ENCODE assay signal across 1 cellular context in the genomic region with DNA sequence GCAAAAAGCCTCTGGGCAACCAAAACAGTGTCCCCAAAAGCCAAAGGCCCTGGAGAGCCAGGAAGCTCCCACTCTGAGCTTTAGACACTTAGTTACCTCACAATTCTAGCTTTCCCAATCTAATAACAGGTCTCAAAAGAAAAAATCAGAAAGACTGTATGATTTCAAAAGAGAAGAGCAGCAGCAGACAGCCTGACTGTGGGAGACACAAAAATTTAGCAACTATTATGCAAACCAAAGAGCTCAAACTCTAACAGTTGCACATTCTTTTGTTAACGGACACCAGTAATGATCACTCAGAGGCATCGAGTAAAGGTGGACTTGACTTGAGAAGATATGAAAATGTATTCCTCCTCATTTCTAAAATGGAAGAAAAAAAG.
TF ChIP-seq lines count a peak whose summit lies in the region.

No MANE protein-coding gene starts in this region.

TF ChIP-seq in WTC11, 78 proteins besides CTCF, POLR2A, EP300 and RAD21 (continued from another document):
- no peak for TF ChIP-seq PRRX2 (CRISPR knock-in tag; IDR thresholded peaks at IDR 0.05)
- TF ChIP-seq RELA (CRISPR knock-in tag; IDR thresholded peaks at IDR 0.05; ENCODE audit: borderline replicate concordance) = no peak
- no peak for TF ChIP-seq SMAD3 (CRISPR knock-in tag; IDR thresholded peaks at IDR 0.05; ENCODE audit: borderline replicate concordance)
- no peak for TF ChIP-seq FOXJ3 (CRISPR knock-in tag; IDR thresholded peaks at IDR 0.05; ENCODE audit: borderline replicate concordance)
- no peak for TF ChIP-seq GRHL2 (CRISPR knock-in tag; IDR thresholded peaks at IDR 0.05; ENCODE audit: insufficient replicate concordance, severe bottlenecking)
- TF ChIP-seq, protein P1, sequence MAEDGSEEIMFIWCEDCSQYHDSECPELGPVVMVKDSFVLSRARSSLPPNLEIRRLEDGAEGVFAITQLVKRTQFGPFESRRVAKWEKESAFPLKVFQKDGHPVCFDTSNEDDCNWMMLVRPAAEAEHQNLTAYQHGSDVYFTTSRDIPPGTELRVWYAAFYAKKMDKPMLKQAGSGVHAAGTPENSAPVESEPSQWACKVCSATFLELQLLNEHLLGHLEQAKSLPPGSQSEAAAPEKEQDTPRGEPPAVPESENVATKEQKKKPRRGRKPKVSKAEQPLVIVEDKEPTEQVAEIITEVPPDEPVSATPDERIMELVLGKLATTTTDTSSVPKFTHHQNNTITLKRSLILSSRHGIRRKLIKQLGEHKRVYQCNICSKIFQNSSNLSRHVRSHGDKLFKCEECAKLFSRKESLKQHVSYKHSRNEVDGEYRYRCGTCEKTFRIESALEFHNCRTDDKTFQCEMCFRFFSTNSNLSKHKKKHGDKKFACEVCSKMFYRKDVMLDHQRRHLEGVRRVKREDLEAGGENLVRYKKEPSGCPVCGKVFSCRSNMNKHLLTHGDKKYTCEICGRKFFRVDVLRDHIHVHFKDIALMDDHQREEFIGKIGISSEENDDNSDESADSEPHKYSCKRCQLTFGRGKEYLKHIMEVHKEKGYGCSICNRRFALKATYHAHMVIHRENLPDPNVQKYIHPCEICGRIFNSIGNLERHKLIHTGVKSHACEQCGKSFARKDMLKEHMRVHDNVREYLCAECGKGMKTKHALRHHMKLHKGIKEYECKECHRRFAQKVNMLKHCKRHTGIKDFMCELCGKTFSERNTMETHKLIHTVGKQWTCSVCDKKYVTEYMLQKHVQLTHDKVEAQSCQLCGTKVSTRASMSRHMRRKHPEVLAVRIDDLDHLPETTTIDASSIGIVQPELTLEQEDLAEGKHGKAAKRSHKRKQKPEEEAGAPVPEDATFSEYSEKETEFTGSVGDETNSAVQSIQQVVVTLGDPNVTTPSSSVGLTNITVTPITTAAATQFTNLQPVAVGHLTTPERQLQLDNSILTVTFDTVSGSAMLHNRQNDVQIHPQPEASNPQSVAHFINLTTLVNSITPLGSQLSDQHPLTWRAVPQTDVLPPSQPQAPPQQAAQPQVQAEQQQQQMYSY (CRISPR knock-in tag; IDR thresholded peaks at IDR 0.05) = no peak
- TF ChIP-seq, protein P2, sequence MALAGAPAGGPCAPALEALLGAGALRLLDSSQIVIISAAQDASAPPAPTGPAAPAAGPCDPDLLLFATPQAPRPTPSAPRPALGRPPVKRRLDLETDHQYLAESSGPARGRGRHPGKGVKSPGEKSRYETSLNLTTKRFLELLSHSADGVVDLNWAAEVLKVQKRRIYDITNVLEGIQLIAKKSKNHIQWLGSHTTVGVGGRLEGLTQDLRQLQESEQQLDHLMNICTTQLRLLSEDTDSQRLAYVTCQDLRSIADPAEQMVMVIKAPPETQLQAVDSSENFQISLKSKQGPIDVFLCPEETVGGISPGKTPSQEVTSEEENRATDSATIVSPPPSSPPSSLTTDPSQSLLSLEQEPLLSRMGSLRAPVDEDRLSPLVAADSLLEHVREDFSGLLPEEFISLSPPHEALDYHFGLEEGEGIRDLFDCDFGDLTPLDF (CRISPR knock-in tag; IDR thresholded peaks at IDR 0.05) = no peak
